8 cellular contexts compared by ENCODE assay signal in the genomic region with DNA sequence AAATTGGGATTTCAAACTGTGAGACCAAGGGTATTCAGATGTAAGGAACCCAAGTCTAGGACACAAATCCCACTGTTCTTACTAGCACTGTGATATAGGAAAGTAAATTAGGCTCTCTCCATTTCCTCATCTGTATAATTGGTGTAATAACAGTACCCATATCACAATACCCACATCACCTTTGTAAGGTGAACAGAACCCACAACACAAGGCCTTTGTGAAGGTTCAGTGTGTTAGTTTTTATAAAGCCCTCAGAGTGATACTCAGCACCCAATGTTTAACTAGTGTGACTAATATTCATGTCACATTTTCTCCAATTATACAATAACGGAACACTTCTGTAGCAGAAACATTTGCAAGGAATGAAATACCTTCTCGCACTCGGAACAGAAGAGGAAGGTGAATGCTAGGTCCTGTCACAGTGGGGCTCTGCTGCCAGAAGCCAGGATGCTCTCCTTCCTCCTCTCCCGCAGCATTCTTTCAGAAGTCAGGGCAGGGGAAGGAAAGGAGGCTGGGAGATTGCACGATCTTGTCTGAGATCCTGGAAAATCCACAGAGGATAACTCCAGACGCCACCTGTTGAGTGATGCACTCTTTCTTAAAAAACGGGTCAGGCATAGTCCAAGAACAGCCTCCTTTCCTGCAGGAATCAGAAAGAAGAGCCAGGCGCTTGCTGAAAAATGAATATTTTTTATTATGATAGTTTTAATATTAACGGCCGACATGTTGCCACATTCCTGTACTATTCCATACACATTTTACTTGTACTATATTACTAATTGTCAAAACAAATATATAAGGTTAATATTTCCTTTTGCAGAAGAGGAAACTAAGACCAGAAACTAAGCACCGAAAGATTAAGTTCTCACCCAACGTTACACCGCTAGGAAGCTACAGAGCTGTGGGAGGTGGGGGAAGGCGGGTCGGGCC. TPM values are rescaled to one million over a fixed set of nuclear protein-coding genes. Genes with fewer than 3 reads are reported as not detected.
DNase-seq lines count a peak whose midpoint lies in the region; ATAC-seq, FAIRE-seq and TF ChIP-seq lines count a peak whose summit lies in the region.

No MANE protein-coding gene starts in this region.

- H3K27ac ChIP-seq in K562 (ENCODE audit: extremely low read depth, low read depth, low read length), result peak overlapping the region; percentile 82
- H3K27ac ChIP-seq in tibial artery, result peak overlapping the region; percentile 69 to 89

- H3K27ac Mint-ChIP-seq in IgD-negative memory B cell, result peak overlapping the region; percentile 67 to 92 (median 86)

- no peak for TF ChIP-seq POLR2A in K562 (conservative IDR thresholded peaks at IDR 0.05)

- ATAC-seq in K562 (peak; percentile 28), HG03442 (IDR thresholded peaks at IDR 0.05; ENCODE audit: unreplicated experiment) (no peak)

- BruUV-seq in K562 (replicated peaks; lab: Mats Ljungman, UMichigan), result TSS peak; percentile 56

- H3K9me3 ChIP-seq in K562 (replicated peaks; ENCODE audit: control insufficient read depth, insufficient read depth, low read depth, low read length) (peaks cover 4% of the 10 kb centered on the region; the same call in 1 of the 2 replicates), tibial artery (no peaks in the 10 kb centered on the region)

- peaks cover 0 to 3% of the 10 kb centered on the region in 2 experiments; a peak in 2 of 5 replicates for H3K4me1 ChIP-seq in K562 (replicated peaks in 1 of 2; ENCODE audit: control insufficient read depth in 2 of 2, insufficient read depth in 2 of 2, low read length in 2 of 2)
- H3K4me1 ChIP-seq in tibial artery, result peaks cover 0 to 27% (median 15%) of the 10 kb centered on the region in 4 donors

- peak overlapping the region; percentile 79 for H3K4me3 ChIP-seq in K562
- H3K4me3 ChIP-seq in tibial artery, result peak overlapping the region; percentile 62 to 67

- peaks cover 0 to 3% (median 2%) of the 10 kb centered on the region in 3 donors for H3K9me3 Mint-ChIP-seq in IgD-negative memory B cell

- H3K9me1 ChIP-seq in K562 (ENCODE audit: control insufficient read depth, insufficient read depth, low read length), result no peaks in the 10 kb centered on the region

- CTCF ChIA-PET in K562 (lab: Yijun Ruan, JAX; ENCODE audit: low intra/inter-chr PET ratio), result no interaction called here

- H3K27me3 ChIP-seq in K562 (ENCODE audit: control insufficient read depth in 2 of 2, insufficient read depth in 2 of 2, low read length in 2 of 2) (no peaks in the 10 kb centered on the region), tibial artery (no peaks in the 10 kb centered on the region)

- H3K4me3 Mint-ChIP-seq in IgD-negative memory B cell, result peak overlapping the region; percentile 93 to 99 (median 98)

- DNase-seq in COLO829 (ENCODE audit: low spot score) (peak; percentile 15), K562 (ENCODE audit: extremely low read depth in 1 of 4, low spot score in 3 of 4) (peak; percentile 13 to 23 (median 16)), left kidney (ENCODE audit: low read depth, low spot score) (peak; percentile 27), tibial artery (no peak), NCI-H1105 treated with DMSO at 0.1 percent for 48 hours (lab: John Stamatoyannopoulos, UW) (no peak), RPMI8226 (no peak)

- no peak for TF ChIP-seq RAD21 in K562 (CRISPR knock-in tag; conservative IDR thresholded peaks at IDR 0.05 in 1 of 2, IDR thresholded peaks at IDR 0.05 in 1 of 2)

- H3K27me3 Mint-ChIP-seq in IgD-negative memory B cell, result no peaks in the 10 kb centered on the region

- H2AFZ ChIP-seq in K562 (ENCODE audit: low read depth, low read length), result peak overlapping the region; percentile 100

- H4K20me1 ChIP-seq in K562 (replicated peaks; ENCODE audit: control insufficient read depth, insufficient read depth, low read length), result no peaks in the 10 kb centered on the region

- TF ChIP-seq EP300 in K562 (IDR thresholded peaks at IDR 0.05; ENCODE audit: low read length), result no peak

- intact Hi-C loops in K562 (cut with micrococcal nuclease), result loop anchor here (2.0 kb wide), 1 partner anchor 16 kb away; the partner anchor contains the start of gene ZNF221
- intact Hi-C loops in tibial artery (cut with DNase I; ENCODE audit: low total_unique reads), result no loop called here

- FAIRE-seq in K562 (lab: Jason Lieb, UNC), result peak; percentile 64

- peaks cover 20% of the 10 kb centered on the region for H3K36me3 Mint-ChIP-seq in IgD-negative memory B cell

- 4% methylated on average over 15 of the region's 15 CpGs for WGBS in K562 (ENCODE audit: insufficient coverage, low coverage, missing lambda C conversion rate)

- H3K36me3 ChIP-seq in K562 (ENCODE audit: control insufficient read depth, insufficient read depth, low read length), result peaks cover 25% of the 10 kb centered on the region
- H3K36me3 ChIP-seq in tibial artery, result peaks cover 37 to 40% (median 39%) of the 10 kb centered on the region in 3 donors

- TF ChIP-seq CTCF in K562 (IDR thresholded peaks at IDR 0.05 in 2 of 3, conservative IDR thresholded peaks at IDR 0.05 in 1 of 3; ENCODE audit: insufficient read depth in 2 of 3, low read depth in 1 of 3, low read length in 3 of 3), result peak in 1 of 3 experiments; percentile 16; a peak in 1 of 6 replicates
- no peak for TF ChIP-seq CTCF in tibial artery (IDR thresholded peaks at IDR 0.05)

- in situ Hi-C loops in K562 (cut with MboI), result no loop called here

- POLR2A ChIA-PET in K562 (lab: Yijun Ruan, JAX), result interaction anchor here (0.6 to 2.9 kb wide), 11 partner anchors 10 to 566 kb away, joined by 3 to 16 read pairs (median 4); partner anchors contain the start of genes ZNF180, ZNF221 and ZNF222

- H3K4me2 ChIP-seq in K562 (ENCODE audit: insufficient read depth, low read length), result peak overlapping the region; percentile 90

- peak overlapping the region; percentile 81 to 98 for H3K9ac ChIP-seq in K562 (ENCODE audit: insufficient read depth in 1 of 2, low read depth in 2 of 2, low read length in 2 of 2)

- H3K4me1 Mint-ChIP-seq in IgD-negative memory B cell, result peaks cover 11 to 22% (median 13%) of the 10 kb centered on the region in 3 donors

- peaks cover 8% of the 10 kb centered on the region; the same call in 1 of the 3 replicates for H3K79me2 ChIP-seq in K562 (ENCODE audit: control insufficient read depth, insufficient read depth, low read length)

RNA-seq across cellular contexts. Expression of gene ZNF45, which starts 0.8 kb away (rescaled TPM):
- polyA plus RNA-seq in IgD-negative memory B cell (10.7 TPM), K562 (2011; rRNA removed) (7.2 and 9.4 TPM in 2 replicates), K562 (2014; fragmentation: Illumina TruSeq; extraction: Trizol) (10.4 and 10.6 TPM in 2 replicates), K562 (2014; fragmentation: Nextera tagmentation; extraction: Ambion mirVana) (1 to 10 TPM; 2.6 to 5.1 TPM), K562 (2014; rRNA removed) (6.8 and 9.8 TPM in 2 replicates)
- total RNA-seq in K562 (2011; cell fraction: chromatin; rRNA removed; ENCODE audit: low replicate concordance), result 16.8 and 19.0 TPM in 2 replicates
- 12.2 and 12.5 TPM in 2 replicates for total RNA-seq in K562 (2011; cell fraction: nucleolus; rRNA removed)
- total RNA-seq in K562 (2011; cell fraction: nucleoplasm; rRNA removed), result 13.6 and 14.6 TPM in 2 replicates
- total RNA-seq in K562 (2014; rRNA removed) (5.8 and 6.7 TPM in 2 replicates), K562 (2014; rRNA removed; fragmentation: Illumina TruSeq; extraction: Trizol) (10.1 and 12.8 TPM in 2 replicates), K562 (2015; rRNA removed; fragmentation: Illumina TruSeq; extraction: Trizol) (10.4 TPM in 2 replicates), K562 (2021) (8.5 and 8.8 TPM in 2 replicates)
- polyA plus RNA-seq in K562 (2011; cell fraction: cytosol; rRNA removed), result 3.7 TPM in 2 replicates
- polyA plus RNA-seq in K562 (2011; cell fraction: nucleus; rRNA removed), result 6.4 and 8.7 TPM in 2 replicates
- polyA plus RNA-seq in K562 (2012), result 5.2 and 5.7 TPM in 2 replicates
- 17.5 and 17.9 TPM in 2 replicates for polyA minus RNA-seq in K562 (2011; rRNA and poly(A)+ RNA removed)
- polyA minus RNA-seq in K562 (2011; cell fraction: cytosol; rRNA and poly(A)+ RNA removed), result 3.2 and 4.7 TPM in 2 replicates
- polyA minus RNA-seq in K562 (2011; cell fraction: nucleus; rRNA and poly(A)+ RNA removed), result 7.8 and 12.3 TPM in 2 replicates

RNA-seq across cellular contexts. Expression of gene ZNF221, which starts 16.7 kb away (rescaled TPM):
- polyA plus RNA-seq in IgD-negative memory B cell, result 0.98 TPM
- total RNA-seq in K562 (2011; cell fraction: chromatin; rRNA removed; ENCODE audit: low replicate concordance), result 1.5 and 3.6 TPM in 2 replicates
- total RNA-seq in K562 (2011; cell fraction: nucleolus; rRNA removed), result 1.2 and 1.3 TPM in 2 replicates
- total RNA-seq in K562 (2011; cell fraction: nucleoplasm; rRNA removed), result 1.5 and 2.2 TPM in 2 replicates
- total RNA-seq in K562 (2014; rRNA removed), result 0.32 and 1.2 TPM in 2 replicates
- 1.2 and 1.4 TPM in 2 replicates for total RNA-seq in K562 (2014; rRNA removed; fragmentation: Illumina TruSeq; extraction: Trizol)
- 0.80 and 0.98 TPM in 2 replicates for total RNA-seq in K562 (2015; rRNA removed; fragmentation: Illumina TruSeq; extraction: Trizol)
- total RNA-seq in K562 (2021), result 0.78 and 1.1 TPM in 2 replicates
- 0.09 and 0.35 TPM in 2 replicates for polyA plus RNA-seq in K562 (2011; rRNA removed)
- polyA plus RNA-seq in K562 (2011; cell fraction: cytosol; rRNA removed), result 0.21 TPM in 1 of 2 replicates, not detected in the other
- polyA plus RNA-seq in K562 (2011; cell fraction: nucleus; rRNA removed), result 0.22 and 0.53 TPM in 2 replicates
- 0.22 and 0.54 TPM in 2 replicates for polyA plus RNA-seq in K562 (2012)
- 0.40 and 0.43 TPM in 2 replicates for polyA plus RNA-seq in K562 (2014; fragmentation: Illumina TruSeq; extraction: Trizol)
- polyA plus RNA-seq in K562 (2014; fragmentation: Nextera tagmentation; extraction: Ambion mirVana), result under 1 TPM; 0.45 to 0.52 TPM
- polyA plus RNA-seq in K562 (2014; rRNA removed), result 0.34 and 0.42 TPM in 2 replicates
- polyA minus RNA-seq in K562 (2011; rRNA and poly(A)+ RNA removed), result 1.1 and 1.2 TPM in 2 replicates
- polyA minus RNA-seq in K562 (2011; cell fraction: cytosol; rRNA and poly(A)+ RNA removed), result not detected in 2 replicates
- polyA minus RNA-seq in K562 (2011; cell fraction: nucleus; rRNA and poly(A)+ RNA removed), result 0.67 and 0.89 TPM in 2 replicates

RNA-seq across cellular contexts. Expression of gene ZNF155, which starts 49.7 kb away (rescaled TPM):
- polyA plus RNA-seq in IgD-negative memory B cell, result 2.3 TPM
- total RNA-seq in K562 (2011; cell fraction: chromatin; rRNA removed; ENCODE audit: low replicate concordance), result 0.72 and 1.5 TPM in 2 replicates
- total RNA-seq in K562 (2011; cell fraction: nucleolus; rRNA removed), result 0.17 and 0.39 TPM in 2 replicates
- total RNA-seq in K562 (2011; cell fraction: nucleoplasm; rRNA removed), result 1.7 and 2.1 TPM in 2 replicates
- total RNA-seq in K562 (2014; rRNA removed), result 0.09 and 0.29 TPM in 2 replicates
- 0.67 and 0.76 TPM in 2 replicates for total RNA-seq in K562 (2014; rRNA removed; fragmentation: Illumina TruSeq; extraction: Trizol)
- total RNA-seq in K562 (2015; rRNA removed; fragmentation: Illumina TruSeq; extraction: Trizol), result 0.26 and 0.29 TPM in 2 replicates
- total RNA-seq in K562 (2021), result 0.47 and 0.62 TPM in 2 replicates
- polyA plus RNA-seq in K562 (2011; rRNA removed), result 0.09 and 0.20 TPM in 2 replicates
- polyA plus RNA-seq in K562 (2011; cell fraction: cytosol; rRNA removed), result 0.01 TPM in 2 replicates
- polyA plus RNA-seq in K562 (2011; cell fraction: nucleus; rRNA removed), result 0.18 TPM in 2 replicates
- 0.23 and 0.64 TPM in 2 replicates for polyA plus RNA-seq in K562 (2012)
- 0.22 and 0.28 TPM in 2 replicates for polyA plus RNA-seq in K562 (2014; fragmentation: Illumina TruSeq; extraction: Trizol)
- polyA plus RNA-seq in K562 (2014; fragmentation: Nextera tagmentation; extraction: Ambion mirVana), result under 1 TPM; 0.37 to 0.53 TPM
- 0.26 and 0.40 TPM in 2 replicates for polyA plus RNA-seq in K562 (2014; rRNA removed)
- polyA minus RNA-seq in K562 (2011; rRNA and poly(A)+ RNA removed), result 0.24 and 0.28 TPM in 2 replicates
- not detected in 2 replicates for polyA minus RNA-seq in K562 (2011; cell fraction: cytosol; rRNA and poly(A)+ RNA removed)
- polyA minus RNA-seq in K562 (2011; cell fraction: nucleus; rRNA and poly(A)+ RNA removed), result 0.13 and 1.2 TPM in 2 replicates

RNA-seq across cellular contexts. Expression of gene ZNF404, which starts 50.6 kb away (rescaled TPM):
- polyA plus RNA-seq in IgD-negative memory B cell (3.1 TPM), K562 (2011; rRNA removed) (0.45 and 0.67 TPM in 2 replicates), K562 (2014; fragmentation: Illumina TruSeq; extraction: Trizol) (0.15 and 0.61 TPM in 2 replicates), K562 (2014; fragmentation: Nextera tagmentation; extraction: Ambion mirVana) (under 1 TPM; 0.15 to 0.55 TPM), K562 (2014; rRNA removed) (0.23 and 0.44 TPM in 2 replicates)
- total RNA-seq in K562 (2011; cell fraction: chromatin; rRNA removed; ENCODE audit: low replicate concordance), result 0.21 and 1.9 TPM in 2 replicates
- total RNA-seq in K562 (2011; cell fraction: nucleolus; rRNA removed), result 0.26 TPM in 1 of 2 replicates, not detected in the other
- total RNA-seq in K562 (2011; cell fraction: nucleoplasm; rRNA removed), result not detected in 2 replicates
- total RNA-seq in K562 (2014; rRNA removed) (0.20 and 0.41 TPM in 2 replicates), K562 (2014; rRNA removed; fragmentation: Illumina TruSeq; extraction: Trizol) (0.40 and 0.54 TPM in 2 replicates), K562 (2015; rRNA removed; fragmentation: Illumina TruSeq; extraction: Trizol) (0.19 and 0.25 TPM in 2 replicates), K562 (2021) (0.22 and 0.36 TPM in 2 replicates)
- 0.10 TPM in 1 of 2 replicates, not detected in the other for polyA plus RNA-seq in K562 (2011; cell fraction: cytosol; rRNA removed)
- 0.38 and 0.90 TPM in 2 replicates for polyA plus RNA-seq in K562 (2011; cell fraction: nucleus; rRNA removed)
- 0.48 and 1.6 TPM in 2 replicates for polyA plus RNA-seq in K562 (2012)
- 0.09 and 0.11 TPM in 2 replicates for polyA minus RNA-seq in K562 (2011; rRNA and poly(A)+ RNA removed)
- polyA minus RNA-seq in K562 (2011; cell fraction: cytosol; rRNA and poly(A)+ RNA removed), result not detected in 2 replicates
- 0.11 and 0.67 TPM in 2 replicates for polyA minus RNA-seq in K562 (2011; cell fraction: nucleus; rRNA and poly(A)+ RNA removed)

Comparison
In these comparisons a context has a peak if more than half of its experiments do, and no peak if none do; other contexts are left out.
1. DNase-seq: peak in COLO829 (single experiment), K562 (4 of 4) and left kidney (single experiment); none in tibial artery (0 of 2), NCI-H1105 treated with DMSO at 0.1 percent for 48 hours (single experiment) and RPMI8226 (single experiment).